ENCODE assay signal across 1 cellular context in the genomic region with DNA sequence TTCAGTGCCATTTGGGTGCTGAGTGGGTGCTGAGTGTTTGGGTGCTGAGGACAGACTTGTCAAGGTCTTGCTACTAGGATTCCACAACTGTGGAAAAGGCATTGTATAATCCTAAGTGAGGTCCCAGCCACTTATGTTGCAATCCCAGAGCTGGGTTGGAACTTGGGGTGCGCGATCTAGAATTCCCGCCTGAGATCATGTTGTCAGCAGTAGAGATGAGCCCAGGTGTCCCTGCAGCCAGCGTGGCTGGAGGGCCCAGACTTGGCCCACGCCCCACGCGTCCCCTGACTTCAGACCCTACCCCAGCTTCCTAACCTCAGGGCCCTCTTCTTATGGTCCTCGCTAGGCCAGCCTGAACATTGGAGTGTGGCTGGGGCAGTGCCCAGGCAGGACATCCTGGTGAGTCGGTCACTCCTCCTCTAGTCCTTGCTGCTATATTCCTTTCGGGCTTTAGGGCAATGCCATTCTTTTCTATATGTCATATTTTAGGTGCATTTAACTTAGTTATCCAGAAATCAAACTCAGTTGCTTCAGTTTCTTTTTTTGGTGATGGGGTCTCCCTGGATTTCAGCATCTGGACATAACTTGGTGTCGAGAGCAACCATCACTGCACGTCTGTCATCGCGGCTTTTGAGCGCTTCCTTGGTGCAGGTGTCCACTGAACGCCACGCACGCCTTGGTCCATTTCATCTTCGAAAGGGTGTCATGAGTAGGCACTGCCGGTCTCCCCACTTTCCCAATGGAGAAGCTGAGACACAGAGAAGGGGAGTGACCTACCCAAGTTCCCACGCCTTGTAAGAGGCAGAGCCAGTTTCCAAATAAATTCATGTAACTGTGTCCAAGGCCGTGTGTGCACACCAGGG.
TF ChIP-seq lines count a peak whose summit lies in the region.

No MANE protein-coding gene starts in this region.

TF ChIP-seq in IMR-90, 13 proteins besides CTCF, POLR2A, EP300 and RAD21:
- TF ChIP-seq CEBPB (IDR thresholded peaks at IDR 0.05; ENCODE audit: low read depth, low read length) (peak; percentile 48; the same call in 1 of the 2 replicates), MXI1 (IDR thresholded peaks at IDR 0.05; ENCODE audit: borderline replicate concordance, low read depth, low read length) (no peak)
